Comparison of ENCODE assay signal across 36 cellular contexts in the genomic region with DNA sequence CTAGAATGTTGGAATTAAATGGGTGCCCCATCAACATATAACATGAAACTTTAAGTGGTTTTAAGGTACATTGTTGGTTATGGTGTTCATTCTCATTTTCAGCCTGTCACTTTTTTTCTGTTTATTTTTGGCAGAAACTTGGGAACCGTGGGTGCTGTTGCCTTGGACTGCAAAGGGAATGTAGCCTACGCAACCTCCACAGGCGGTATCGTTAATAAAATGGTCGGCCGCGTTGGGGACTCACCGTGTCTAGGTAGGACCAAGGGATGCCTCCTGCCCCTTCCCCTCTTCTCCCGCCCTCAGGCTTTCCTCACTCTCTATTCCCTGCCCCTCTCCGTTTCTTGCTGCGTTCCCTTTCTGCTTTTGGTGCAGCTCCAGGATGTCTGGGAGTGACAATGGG. TPM values are rescaled to one million over a fixed set of nuclear protein-coding genes. Genes with fewer than 3 reads are reported as not detected.
"Had no signal": no experiment of that assay in that cellular context is flagged by ENCODE, and none has a peak within 500 bp of the region (broad histone marks: within the 10 kb centered on the region; RNA-seq: fewer than 3 reads in every experiment).

No MANE protein-coding gene starts in this region.

- H3K9me3 ChIP-seq: adrenal gland, body of pancreas had no signal

- ATAC-seq: activated CD8-positive, alpha-beta T cell treated with anti-CD3 and anti-CD28 coated beads for 36 hours; activated naive CD4-positive, alpha-beta T cell treated with anti-CD3 and anti-CD28 coated beads, Interleukin-2, amount 50 U/mL, for 72 hours; activated T-cell treated with anti-CD3 and anti-CD28 coated beads, Interleukin-2, amount 50 U/mL, for 4 hours; activated T-cell treated with anti-CD3 and anti-CD28 coated beads, Interleukin-2, amount 50 U/mL, for 72 hours; activated T-helper 17 cell treated with anti-CD3 and anti-CD28 coated beads, Interleukin-2, amount 50 U/mL, for 72 hours; body of pancreas had no signal

- H3K27me3 ChIP-seq: adrenal gland, body of pancreas, cardiac muscle cell had no signal

- DNase-seq: activated B cell treated with CpG ODN at 0.5 μM for 24 hours; activated CD4-positive, alpha-beta memory T cell treated with anti-CD3 and anti-CD28 coated beads for 36 hours; activated CD4-positive, alpha-beta T cell treated with anti-CD3 and anti-CD28 coated beads for 4 hours; activated CD4-positive, alpha-beta T cell treated with anti-CD3 and anti-CD28 coated beads, Interleukin-2, amount 10 ng/mL, durations not matched to agents 24 days and 14 days; activated CD4-positive, alpha-beta T cell treated with anti-CD3 and anti-CD28 coated beads, Interleukin-2, amount 50 U/mL, for 1 hour; activated CD4-positive, alpha-beta T cell treated with anti-CD3 and anti-CD28 coated beads, Interleukin-2, amount 50 U/mL, for 4 hours; activated CD4-positive, CD25-positive, alpha-beta regulatory T cell treated with anti-CD3 and anti-CD28 coated beads, Interleukin-2, amount 50 U/mL, for 72 hours; activated CD8-positive, alpha-beta memory T cell treated with anti-CD3 and anti-CD28 coated beads, Interleukin-2, amount 50 U/mL, for 4 hours; activated CD8-positive, alpha-beta T cell treated with anti-CD3 and anti-CD28 coated beads for 36 hours; activated gamma-delta T cell treated with Interleukin-2 at 50 U/mL for 16 hours; activated naive CD4-positive, alpha-beta T cell; activated naive CD4-positive, alpha-beta T cell treated with anti-CD3 and anti-CD28 coated beads for 36 hours; activated naive CD4-positive, alpha-beta T cell treated with anti-CD3 and anti-CD28 coated beads, Interleukin-2, amount 50 U/mL, for 16 hours; activated naive CD8-positive, alpha-beta T cell treated with anti-CD3 and anti-CD28 coated beads for 36 hours; activated T-cell treated with anti-CD3 and anti-CD28 coated beads for 4 hours; activated T-cell treated with anti-CD3 and anti-CD28 coated beads, Interleukin-2, amount 50 U/mL, for 1 hour; activated T-cell treated with anti-CD3 and anti-CD28 coated beads, Interleukin-2, amount 50 U/mL, for 4 hours; activated T-cell treated with anti-CD3 and anti-CD28 coated beads, Interleukin-2, amount 50 U/mL, for 72 hours; adrenal gland; amniotic stem cell; aorta; body of pancreas; caudate nucleus; cerebellar nuclear complex; T-helper 1 cell; T-helper 2 cell; T-helper 9 cell had no signal

- H3K4me3 ChIP-seq: adrenal gland, body of pancreas, cardiac muscle cell had no signal

- H3K36me3 ChIP-seq: adrenal gland, cardiac muscle cell had no signal

- H3K27ac ChIP-seq: adrenal gland, body of pancreas, cardiac muscle cell, VCaP had no signal

- H3K4me1 ChIP-seq: adrenal gland had no signal

RNA-seq across cellular contexts. Expression of a gene that starts 29.8 kb away (rescaled TPM):
- total RNA-seq: activated B cell treated with CpG ODN at 0.5 μM for 24 hours; activated CD4-positive, alpha-beta memory T cell treated with anti-CD3 and anti-CD28 coated beads for 36 hours; activated CD4-positive, alpha-beta T cell treated with anti-CD3 and anti-CD28 coated beads, Interleukin-2, amount 10 ng/mL, durations not matched to agents 24 days and 14 days; activated CD8-positive, alpha-beta memory T cell treated with anti-CD3 and anti-CD28 coated beads for 36 hours; activated CD8-positive, alpha-beta T cell treated with anti-CD3 and anti-CD28 coated beads for 36 hours; activated naive CD4-positive, alpha-beta T cell treated with anti-CD3 and anti-CD28 coated beads for 36 hours; activated naive CD4-positive, alpha-beta T cell treated with anti-CD3 and anti-CD28 coated beads, Interleukin-2, amount 50 U/mL, for 72 hours; activated naive CD8-positive, alpha-beta T cell treated with anti-CD3 and anti-CD28 coated beads for 36 hours; activated T-cell treated with anti-CD3 and anti-CD28 coated beads, Interleukin-2, amount 50 U/mL, for 72 hours; activated T-helper 1 cell treated with anti-CD3 and anti-CD28 coated beads, Interleukin-12 subunit alpha, Interleukin-12 subunit beta, Interleukin-2, Interleukin-4 antibody, amounts not matched to agents 30 ng/mL and 10 ng/mL and 1 ng/mL, durations not matched to agents 14 hours and 24 hours and 36 hours; activated T-helper 17 cell treated with anti-CD3 and anti-CD28 coated beads, Interleukin-2, amount 50 U/mL, for 72 hours; aorta; astrocyte; body of pancreas; bronchial epithelial cell; cardiac muscle cell; chondrocyte had no signal
